Comparison of ENCODE assay signal across 1 cellular context in the genomic region with DNA sequence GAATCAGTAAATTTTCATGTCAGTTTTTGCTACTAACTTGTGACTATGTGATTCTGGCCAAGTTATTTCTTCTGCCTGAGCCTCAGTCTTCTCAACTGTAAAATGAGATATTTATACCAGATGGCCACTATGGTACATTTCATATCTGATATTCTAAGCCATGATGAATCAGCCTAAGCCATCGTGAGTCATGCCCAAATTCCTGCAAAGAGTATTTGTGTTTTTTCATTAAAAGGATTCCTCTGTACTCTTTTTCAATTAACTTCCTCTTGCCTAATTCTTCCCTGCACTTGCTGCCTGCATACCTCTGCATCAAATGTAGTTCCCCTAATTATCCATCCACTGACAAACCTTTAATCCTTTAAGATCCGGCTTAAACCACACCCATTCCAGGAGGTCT.
TF ChIP-seq lines count a peak whose summit lies in the region.

No MANE protein-coding gene starts in this region.

TF ChIP-seq in SK-N-SH, 30 proteins besides CTCF, POLR2A, EP300 and RAD21 (continued from another document):
- TF ChIP-seq, protein P1, sequence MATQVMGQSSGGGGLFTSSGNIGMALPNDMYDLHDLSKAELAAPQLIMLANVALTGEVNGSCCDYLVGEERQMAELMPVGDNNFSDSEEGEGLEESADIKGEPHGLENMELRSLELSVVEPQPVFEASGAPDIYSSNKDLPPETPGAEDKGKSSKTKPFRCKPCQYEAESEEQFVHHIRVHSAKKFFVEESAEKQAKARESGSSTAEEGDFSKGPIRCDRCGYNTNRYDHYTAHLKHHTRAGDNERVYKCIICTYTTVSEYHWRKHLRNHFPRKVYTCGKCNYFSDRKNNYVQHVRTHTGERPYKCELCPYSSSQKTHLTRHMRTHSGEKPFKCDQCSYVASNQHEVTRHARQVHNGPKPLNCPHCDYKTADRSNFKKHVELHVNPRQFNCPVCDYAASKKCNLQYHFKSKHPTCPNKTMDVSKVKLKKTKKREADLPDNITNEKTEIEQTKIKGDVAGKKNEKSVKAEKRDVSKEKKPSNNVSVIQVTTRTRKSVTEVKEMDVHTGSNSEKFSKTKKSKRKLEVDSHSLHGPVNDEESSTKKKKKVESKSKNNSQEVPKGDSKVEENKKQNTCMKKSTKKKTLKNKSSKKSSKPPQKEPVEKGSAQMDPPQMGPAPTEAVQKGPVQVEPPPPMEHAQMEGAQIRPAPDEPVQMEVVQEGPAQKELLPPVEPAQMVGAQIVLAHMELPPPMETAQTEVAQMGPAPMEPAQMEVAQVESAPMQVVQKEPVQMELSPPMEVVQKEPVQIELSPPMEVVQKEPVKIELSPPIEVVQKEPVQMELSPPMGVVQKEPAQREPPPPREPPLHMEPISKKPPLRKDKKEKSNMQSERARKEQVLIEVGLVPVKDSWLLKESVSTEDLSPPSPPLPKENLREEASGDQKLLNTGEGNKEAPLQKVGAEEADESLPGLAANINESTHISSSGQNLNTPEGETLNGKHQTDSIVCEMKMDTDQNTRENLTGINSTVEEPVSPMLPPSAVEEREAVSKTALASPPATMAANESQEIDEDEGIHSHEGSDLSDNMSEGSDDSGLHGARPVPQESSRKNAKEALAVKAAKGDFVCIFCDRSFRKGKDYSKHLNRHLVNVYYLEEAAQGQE (IDR thresholded peaks at IDR 0.05; ENCODE audit: low read depth, low read length) = no peak
- TF ChIP-seq POLR2AphosphoS5 (IDR thresholded peaks at IDR 0.05; ENCODE audit: low read depth, low read length) (peak; percentile 50; the same call in 1 of the 2 replicates), JUND (IDR thresholded peaks at IDR 0.05) (peak; percentile 97), TCF12 (IDR thresholded peaks at IDR 0.05) (peak; percentile 94), NFIC (IDR thresholded peaks at IDR 0.05; ENCODE audit: borderline replicate concordance) (peak; percentile 38; the same call in 1 of the 2 replicates), YY1 (IDR thresholded peaks at IDR 0.05; ENCODE audit: low read depth) (0 out of 2 replicates have a peak, but pooled peaks have one; percentile 18), FOSL2 (IDR thresholded peaks at IDR 0.05; ENCODE audit: borderline replicate concordance, low read depth) (peak; percentile 99), TEAD4 (IDR thresholded peaks at IDR 0.05; ENCODE audit: borderline replicate concordance, insufficient read depth) (peak; percentile 86)
- TF ChIP-seq, protein P2, sequence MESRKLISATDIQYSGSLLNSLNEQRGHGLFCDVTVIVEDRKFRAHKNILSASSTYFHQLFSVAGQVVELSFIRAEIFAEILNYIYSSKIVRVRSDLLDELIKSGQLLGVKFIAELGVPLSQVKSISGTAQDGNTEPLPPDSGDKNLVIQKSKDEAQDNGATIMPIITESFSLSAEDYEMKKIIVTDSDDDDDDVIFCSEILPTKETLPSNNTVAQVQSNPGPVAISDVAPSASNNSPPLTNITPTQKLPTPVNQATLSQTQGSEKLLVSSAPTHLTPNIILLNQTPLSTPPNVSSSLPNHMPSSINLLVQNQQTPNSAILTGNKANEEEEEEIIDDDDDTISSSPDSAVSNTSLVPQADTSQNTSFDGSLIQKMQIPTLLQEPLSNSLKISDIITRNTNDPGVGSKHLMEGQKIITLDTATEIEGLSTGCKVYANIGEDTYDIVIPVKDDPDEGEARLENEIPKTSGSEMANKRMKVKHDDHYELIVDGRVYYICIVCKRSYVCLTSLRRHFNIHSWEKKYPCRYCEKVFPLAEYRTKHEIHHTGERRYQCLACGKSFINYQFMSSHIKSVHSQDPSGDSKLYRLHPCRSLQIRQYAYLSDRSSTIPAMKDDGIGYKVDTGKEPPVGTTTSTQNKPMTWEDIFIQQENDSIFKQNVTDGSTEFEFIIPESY (IDR thresholded peaks at IDR 0.05; ENCODE audit: borderline replicate concordance, low read depth) = no peak
